Comparison of ENCODE assay signal across 28 cellular contexts in genomic region chr3:106440672-106441071, GRCh38.
DNase-seq lines count a peak whose midpoint lies in the region; ATAC-seq and TF ChIP-seq lines count a peak whose summit lies in the region.
"Had no signal": no experiment of that assay in that cellular context is flagged by ENCODE, and none has a peak within 500 bp of the region (broad histone marks: within the 10 kb centered on the region; RNA-seq: fewer than 3 reads in every experiment).

No MANE protein-coding gene starts in this region.

- no peak overlapping the region for H3K27ac Mint-ChIP-seq in Calu3 (ENCODE audit: unreplicated experiment)
- no peak overlapping the region for H3K27ac Mint-ChIP-seq in activated CD4-positive, alpha-beta memory T cell treated with anti-CD3 and anti-CD28 coated beads for 36 hours
- H3K27ac Mint-ChIP-seq: activated CD4-positive, alpha-beta T cell treated with anti-CD3 and anti-CD28 coated beads, Interleukin-2, amount 10 ng/mL, durations not matched to agents 7 days and 5 days; activated naive CD4-positive, alpha-beta T cell treated with anti-CD3 and anti-CD28 coated beads, Interleukin-2, amount 50 U/mL, for 72 hours; CD14-positive monocyte; endodermal cell; natural killer cell treated with Interleukin-12 subunit alpha and Interleukin-12 subunit beta and Interleukin-15 and Interleukin-18, amount 100 ng/mL, for 72 hours; stimulated activated memory B cell treated with anti-CD40 and anti-IgM and Interleukin-4, amounts not matched to agents 10 μg/mL and 1 μg/mL and 100 μg/mL, for 72 hours had no signal

- intact Hi-C loops in Calu3 (cut with micrococcal nuclease; ENCODE audit: unreplicated experiment), result loop anchor here (5.0 kb wide), 1 partner anchor 103 kb away; no protein-coding TSS in a partner anchor
- intact Hi-C loops in activated CD4-positive, alpha-beta memory T cell treated with anti-CD3 and anti-CD28 coated beads for 36 hours (cut with micrococcal nuclease), result no loop called here

- no peak for TF ChIP-seq CTCF in Calu3 (IDR thresholded peaks at IDR 0.05; ENCODE audit: unreplicated experiment)
- no peak for TF ChIP-seq CTCF in GM13976 (IDR thresholded peaks at IDR 0.05; ENCODE audit: borderline replicate concordance, control extremely low read depth, extremely low read depth, insufficient read depth, missing control alignments)

- DNase-seq in Calu3 (peak; percentile 3), glomerular visceral epithelial cell (ENCODE audit: extremely low spot score) (peak; percentile 82), GM13976 (ENCODE audit: low spot score) (no peak), COLO668 (lab: John Stamatoyannopoulos, UW; ENCODE audit: unreplicated experiment) (no peak), ecto neural progenitor cell (ENCODE audit: low spot score) (no peak)
- no peak for DNase-seq in activated CD4-positive, alpha-beta memory T cell treated with anti-CD3 and anti-CD28 coated beads for 36 hours
- DNase-seq: activated CD4-positive, alpha-beta T cell treated with anti-CD3 and anti-CD28 coated beads, Interleukin-2, amount 10 ng/mL, durations not matched to agents 7 days and 5 days; aorta; cortex of kidney; DMS 273 treated with DMSO at 0.1 percent for 48 hours; endodermal cell; esophagus squamous epithelium; GM23248; hippocampal formation; KBM-7; NCI-H1436; OCI-M1; spleen; stimulated activated CD4-positive, alpha-beta T cell treated with anti-CD3 and anti-CD28 coated beads, Interleukin-4, amount 100 ng/mL, for 1 hour; T-helper 9 cell; testis had no signal

- CTCF ChIA-PET in Calu3 (lab: Charles Lee), result no interaction called here
- CTCF ChIA-PET in activated CD4-positive, alpha-beta memory T cell treated with anti-CD3 and anti-CD28 coated beads for 36 hours (lab: Charles Lee), result no interaction called here

- peak; percentile 87 for ATAC-seq in GM19438 (IDR thresholded peaks at IDR 0.05; ENCODE audit: low read depth, unreplicated experiment)
- ATAC-seq in HG03378 (IDR thresholded peaks at IDR 0.05; ENCODE audit: unreplicated experiment), result peak; percentile 77
- ATAC-seq: activated naive CD4-positive, alpha-beta T cell treated with anti-CD3 and anti-CD28 coated beads, Interleukin-2, amount 50 U/mL, for 72 hours; natural killer cell treated with Interleukin-12 subunit alpha and Interleukin-12 subunit beta and Interleukin-15 and Interleukin-18, amount 100 ng/mL, for 72 hours; Right ventricle myocardium inferior; stimulated activated memory B cell treated with anti-CD40 and anti-IgM and Interleukin-4, amounts not matched to agents 10 μg/mL and 1 μg/mL and 100 μg/mL, for 72 hours had no signal

- H3K4me3 Mint-ChIP-seq in Calu3 (ENCODE audit: low read depth, unreplicated experiment), result no peak overlapping the region
- H3K4me3 Mint-ChIP-seq in activated CD4-positive, alpha-beta memory T cell treated with anti-CD3 and anti-CD28 coated beads for 36 hours, result no peak overlapping the region
- H3K4me3 Mint-ChIP-seq: activated CD4-positive, alpha-beta T cell treated with anti-CD3 and anti-CD28 coated beads, Interleukin-2, amount 10 ng/mL, durations not matched to agents 7 days and 5 days; CD14-positive monocyte; endodermal cell; natural killer cell treated with Interleukin-12 subunit alpha and Interleukin-12 subunit beta and Interleukin-15 and Interleukin-18, amount 100 ng/mL, for 72 hours; stimulated activated memory B cell treated with anti-CD40 and anti-IgM and Interleukin-4, amounts not matched to agents 10 μg/mL and 1 μg/mL and 100 μg/mL, for 72 hours had no signal

- peaks cover 9% of the 10 kb centered on the region for H3K4me1 Mint-ChIP-seq in Calu3 (ENCODE audit: low read depth, unreplicated experiment)
- H3K4me1 Mint-ChIP-seq in activated CD4-positive, alpha-beta memory T cell treated with anti-CD3 and anti-CD28 coated beads for 36 hours (ENCODE audit: low read depth), result peaks cover 3% of the 10 kb centered on the region
- H3K4me1 Mint-ChIP-seq: activated CD4-positive, alpha-beta T cell treated with anti-CD3 and anti-CD28 coated beads, Interleukin-2, amount 10 ng/mL, durations not matched to agents 7 days and 5 days; CD14-positive monocyte had no signal

- POLR2A ChIA-PET in activated CD4-positive, alpha-beta memory T cell treated with anti-CD3 and anti-CD28 coated beads for 36 hours (lab: Charles Lee), result no interaction called here

- H3K9me3 Mint-ChIP-seq in Calu3 (ENCODE audit: low read depth, unreplicated experiment), result no peaks in the 10 kb centered on the region
- no peaks in the 10 kb centered on the region for H3K9me3 Mint-ChIP-seq in activated CD4-positive, alpha-beta memory T cell treated with anti-CD3 and anti-CD28 coated beads for 36 hours
- H3K9me3 Mint-ChIP-seq: endodermal cell; natural killer cell treated with Interleukin-12 subunit alpha and Interleukin-12 subunit beta and Interleukin-15 and Interleukin-18, amount 100 ng/mL, for 72 hours; stimulated activated memory B cell treated with anti-CD40 and anti-IgM and Interleukin-4, amounts not matched to agents 10 μg/mL and 1 μg/mL and 100 μg/mL, for 72 hours had no signal

- BruUV-seq in Calu3 (replicated peaks; lab: Mats Ljungman, UMichigan), result no TSS peak

- in situ Hi-C loops in GM13976 (cut with MboI; ENCODE audit: low sequenced_read_pairs, unreplicated experiment), result no loop called here

- H3K27me3 Mint-ChIP-seq in Calu3 (ENCODE audit: unreplicated experiment), result no peaks in the 10 kb centered on the region
- no peaks in the 10 kb centered on the region for H3K27me3 Mint-ChIP-seq in activated CD4-positive, alpha-beta memory T cell treated with anti-CD3 and anti-CD28 coated beads for 36 hours
- H3K27me3 Mint-ChIP-seq: activated CD4-positive, alpha-beta T cell treated with anti-CD3 and anti-CD28 coated beads, Interleukin-2, amount 10 ng/mL, durations not matched to agents 7 days and 5 days; stimulated activated memory B cell treated with anti-CD40 and anti-IgM and Interleukin-4, amounts not matched to agents 10 μg/mL and 1 μg/mL and 100 μg/mL, for 72 hours had no signal

- H3K36me3 Mint-ChIP-seq in Calu3 (ENCODE audit: insufficient read depth, unreplicated experiment), result no peaks in the 10 kb centered on the region
- H3K36me3 Mint-ChIP-seq in activated CD4-positive, alpha-beta memory T cell treated with anti-CD3 and anti-CD28 coated beads for 36 hours, result no peaks in the 10 kb centered on the region
- H3K36me3 Mint-ChIP-seq: CD14-positive monocyte; natural killer cell treated with Interleukin-12 subunit alpha and Interleukin-12 subunit beta and Interleukin-15 and Interleukin-18, amount 100 ng/mL, for 72 hours; stimulated activated memory B cell treated with anti-CD40 and anti-IgM and Interleukin-4, amounts not matched to agents 10 μg/mL and 1 μg/mL and 100 μg/mL, for 72 hours had no signal

Comparison
In these comparisons a context has a peak if more than half of its experiments do, and no peak if none do; other contexts are left out.
1. DNase-seq: peak in Calu3 (single experiment) and glomerular visceral epithelial cell (single experiment); none in activated CD4-positive, alpha-beta memory T cell treated with anti-CD3 and anti-CD28 coated beads for 36 hours (single experiment), GM13976 (single experiment), COLO668 (single experiment) and ecto neural progenitor cell (single experiment).